In the genomic region with DNA sequence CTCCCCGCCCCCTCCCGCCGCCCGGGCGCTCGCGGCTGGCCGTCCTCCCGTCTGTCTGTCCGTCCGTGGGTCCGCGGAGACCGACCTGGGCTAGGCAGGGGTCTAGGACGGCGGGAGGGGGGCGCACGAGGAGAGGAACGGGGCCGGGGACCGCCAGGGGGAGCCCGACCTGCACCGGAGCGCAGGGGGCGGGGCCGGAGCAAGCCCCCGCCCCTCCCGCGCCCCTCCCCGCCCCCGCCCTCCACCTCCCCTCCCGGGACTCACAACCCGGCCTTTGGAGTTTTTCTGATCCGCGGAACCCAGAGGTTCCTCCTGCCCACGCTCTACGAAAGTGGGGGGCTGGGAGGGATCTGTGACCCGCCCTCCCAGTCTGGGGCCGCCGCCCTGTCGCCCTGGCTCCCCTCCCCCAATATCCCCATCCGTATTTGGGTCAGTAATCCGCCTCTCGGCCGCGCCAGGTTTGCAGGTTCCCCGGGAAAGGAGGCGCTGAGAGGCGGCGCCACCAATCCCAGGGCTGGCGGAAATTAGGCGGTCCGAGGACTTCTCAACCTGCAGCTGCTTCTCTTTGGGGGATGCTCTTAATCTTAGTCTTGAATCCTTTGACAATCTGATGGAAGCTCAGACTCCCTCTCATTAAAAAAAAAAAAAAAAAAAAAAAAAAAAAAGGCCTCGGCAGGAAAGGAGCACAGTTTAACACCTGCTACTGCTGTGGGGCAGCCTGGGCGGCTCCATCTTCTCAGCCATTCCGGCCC, we compare ENCODE assay signal across 8 cellular contexts. TPM values are rescaled to one million over a fixed set of nuclear protein-coding genes. Genes with fewer than 3 reads are reported as not detected.
DNase-seq lines count a peak whose midpoint lies in the region; ATAC-seq and TF ChIP-seq lines count a peak whose summit lies in the region.

No MANE protein-coding gene starts in this region.

- H3K9ac ChIP-seq in Karpas-422 (ENCODE audit: low read length), result peak overlapping the region; percentile 52

- H3K4me2 ChIP-seq in Karpas-422 (ENCODE audit: low read depth, low read length, poor library complexity, severe bottlenecking), result peak overlapping the region; percentile 74

- CTCF ChIA-PET in Panc1 (lab: Charles Lee), result interaction anchor here (0.6 kb wide), 2 partner anchors 29 to 122 kb away, joined by 5 read pairs; no protein-coding TSS in a partner anchor

- H3K27me3 ChIP-seq in Karpas-422 (ENCODE audit: low read length) (no peaks in the 10 kb centered on the region), Panc1 (ENCODE audit: control insufficient read depth, insufficient read depth, low read length) (no peaks in the 10 kb centered on the region), testis (no peaks in the 10 kb centered on the region)

- H3K4me1 ChIP-seq in Karpas-422 (ENCODE audit: low read length), result peaks cover 31% of the 10 kb centered on the region
- no peaks in the 10 kb centered on the region for H3K4me1 ChIP-seq in Panc1 (ENCODE audit: control insufficient read depth, insufficient read depth, low read length)
- H3K4me1 ChIP-seq in testis, result peaks cover 3% of the 10 kb centered on the region

- BruUV-seq in Panc1 (replicated peaks; lab: Mats Ljungman, UMichigan), result no TSS peak

- intact Hi-C loops in Panc1 (cut with micrococcal nuclease; ENCODE audit: unreplicated experiment), result no loop called here
- intact Hi-C loops in testis (cut with DNase I; ENCODE audit: low total_unique reads), result loop anchor here (5.0 kb wide), 1 partner anchor 113 kb away; no protein-coding TSS in a partner anchor

- H3K79me2 ChIP-seq in Karpas-422 (ENCODE audit: low read length), result no peaks in the 10 kb centered on the region

- H3K9me2 ChIP-seq in Karpas-422 (replicated peaks; ENCODE audit: insufficient read depth, low read length), result no peaks in the 10 kb centered on the region

- ATAC-seq in GM21529 (IDR thresholded peaks at IDR 0.05; ENCODE audit: unreplicated experiment) (peak; percentile 67), Panc1 (peak; percentile 78)

- H3K27ac ChIP-seq in Karpas-422 (ENCODE audit: low read length), result no peak overlapping the region
- H3K27ac ChIP-seq in Panc1 (ENCODE audit: low read length), result no peak overlapping the region
- H3K27ac ChIP-seq in testis, result no peak overlapping the region

- H4K20me1 ChIP-seq in Karpas-422 (ENCODE audit: insufficient read depth, low read depth, low read length), result no peaks in the 10 kb centered on the region; the same call in 1 of the 2 replicates

- no peak for TF ChIP-seq POLR2A in testis (IDR thresholded peaks at IDR 0.05)

- H3K9me3 ChIP-seq in Karpas-422 (ENCODE audit: low read length) (no peaks in the 10 kb centered on the region), Panc1 (ENCODE audit: control insufficient read depth, insufficient read depth, low read depth, low read length) (no peaks in the 10 kb centered on the region), testis (no peaks in the 10 kb centered on the region)

- in situ Hi-C loops in Panc1 (cut with HindIII; ENCODE audit: low pct_unique_long_range_greater_than_20kb, low sequenced_read_pairs), result no loop called here

- TF ChIP-seq CTCF in Panc1 (IDR thresholded peaks at IDR 0.05), result peak; percentile 93
- TF ChIP-seq CTCF in testis (IDR thresholded peaks at IDR 0.05), result peak in 2 of 3 experiments; percentile 23 to 65

- H2AFZ ChIP-seq in Karpas-422 (ENCODE audit: low read length), result 0 out of 2 replicates have a peak overlapping the region, but pooled peaks have one; percentile 76

- 3 to 14% methylated on average over 9 to 42 of the region's 56 CpGs for WGBS in testis, 2 donors

- POLR2A ChIA-PET in Panc1 (lab: Charles Lee), result interaction anchor here (0.6 kb wide), 1 partner anchor 86 kb away, joined by 14 read pairs; no protein-coding TSS in a partner anchor

- H3K36me3 ChIP-seq in Karpas-422 (ENCODE audit: insufficient read depth, low read length), result no peaks in the 10 kb centered on the region
- no peaks in the 10 kb centered on the region; the same call in 1 of the 2 replicates for H3K36me3 ChIP-seq in Panc1 (ENCODE audit: control insufficient read depth, insufficient read depth, low read length)
- no peaks in the 10 kb centered on the region for H3K36me3 ChIP-seq in testis (ENCODE audit: low read depth, missing control alignments)

- DNase-seq in COR-L47 (lab: John Stamatoyannopoulos, UW), result peak; percentile 79
- peak; percentile 85 for DNase-seq in Karpas-422
- no peak for DNase-seq in Panc1 (ENCODE audit: low read depth, low spot score)
- DNase-seq in activated effector memory CD4-positive, alpha-beta T cell treated with anti-CD3 and anti-CD28 coated beads, Interleukin-2, amount 50 U/mL, for 16 hours, result peak; percentile 94
- DNase-seq in germinal center (ENCODE audit: low spot score), result peak; percentile 90
- DNase-seq in occipital lobe (lab: John Stamatoyannopoulos, UW), result peak; percentile 46
- DNase-seq in testis, result peak; percentile 82

- H3K4me3 ChIP-seq in Karpas-422 (ENCODE audit: low read length) (peak overlapping the region; percentile 66; the same call in 1 of the 2 replicates), Panc1 (ENCODE audit: low read depth in 2 of 2, low read length in 2 of 2) (peak overlapping the region; percentile 46 to 57), testis (peak overlapping the region; percentile 45 to 54)

RNA-seq across cellular contexts. Expression of a gene that starts 0.9 kb away (rescaled TPM):
- 0.26 and 0.58 TPM in 2 replicates for total RNA-seq in Karpas-422 (2014; rRNA removed; shearing (Covaris generic); ENCODE audit: low replicate concordance)
- total RNA-seq in Panc1 (2021; ENCODE audit: unreplicated experiment) (0.67 TPM), occipital lobe (11.4 TPM), testis (1 to 10 TPM; 1.4 to 2.1 TPM)
- 1.1 TPM for polyA plus RNA-seq in Panc1 (2012; ENCODE audit: insufficient read length)
- 1.7 TPM for polyA plus RNA-seq in testis (ENCODE audit: insufficient read depth, low read depth, low replicate concordance)

RNA-seq across cellular contexts. Expression of a gene that starts 37.8 kb away (rescaled TPM):
- total RNA-seq in Karpas-422 (2014; rRNA removed; shearing (Covaris generic); ENCODE audit: low replicate concordance), result 26.4 and 38.6 TPM in 2 replicates
- 8.6 TPM for total RNA-seq in Panc1 (2021; ENCODE audit: unreplicated experiment)
- polyA plus RNA-seq in Panc1 (2012; ENCODE audit: insufficient read length), result 1.1 TPM
- total RNA-seq in occipital lobe, result 12.0 TPM
- 1 to 10 TPM; 9.3 to 10.0 TPM for total RNA-seq in testis
- polyA plus RNA-seq in testis (ENCODE audit: insufficient read depth, low read depth, low replicate concordance), result 5.0 TPM
